21 cellular contexts compared by ENCODE assay signal in the genomic region with DNA sequence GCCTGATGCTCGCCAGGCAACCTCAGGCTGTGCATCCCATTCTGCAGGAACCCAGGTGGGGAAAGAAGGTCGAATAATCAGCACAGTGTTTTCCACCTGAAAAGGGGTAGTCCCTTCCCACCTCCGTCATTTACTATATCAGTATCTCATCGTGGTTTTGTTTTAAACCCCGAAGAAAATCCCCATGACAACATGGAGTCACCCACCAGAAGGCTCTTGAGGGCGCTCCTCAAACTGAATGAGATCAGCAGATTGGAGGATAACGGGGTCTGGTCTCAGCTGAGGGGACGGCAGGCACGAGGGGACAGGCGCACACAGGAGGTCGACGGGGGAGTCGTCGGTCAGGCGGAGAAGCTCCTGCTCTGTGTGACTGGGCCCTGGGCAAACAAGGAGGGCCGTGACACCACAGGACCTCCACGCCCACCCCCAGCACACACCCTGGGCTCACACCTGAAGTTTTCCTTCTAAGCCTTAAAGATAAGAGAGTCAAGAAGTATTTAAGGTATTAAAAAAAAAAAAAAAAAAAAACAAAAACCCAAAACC. TPM values are rescaled to one million over a fixed set of nuclear protein-coding genes. Genes with fewer than 3 reads are reported as not detected.
DNase-seq lines count a peak whose midpoint lies in the region; ATAC-seq and TF ChIP-seq lines count a peak whose summit lies in the region.
"Had no signal": no experiment of that assay in that cellular context is flagged by ENCODE, and none has a peak within 500 bp of the region (broad histone marks: within the 10 kb centered on the region; RNA-seq: fewer than 3 reads in every experiment).

No MANE protein-coding gene starts in this region.

- POLR2A ChIA-PET in activated CD4-positive, alpha-beta memory T cell treated with anti-CD3 and anti-CD28 coated beads for 36 hours (lab: Charles Lee) = no interaction called here

- peak overlapping the region; percentile 88 for H3K27ac Mint-ChIP-seq in activated T-cell treated with anti-CD3 and anti-CD28 coated beads, Interleukin-2, amount 50 U/mL, for 24 hours
- H3K27ac Mint-ChIP-seq in activated CD4-positive, alpha-beta memory T cell treated with anti-CD3 and anti-CD28 coated beads for 36 hours = peak overlapping the region; percentile 74
- no peak overlapping the region for H3K27ac Mint-ChIP-seq in endothelial cell (ENCODE audit: unreplicated experiment)
- peak overlapping the region; percentile 58 for H3K27ac Mint-ChIP-seq in stimulated activated effector memory CD8-positive, alpha-beta T cell treated with anti-CD3 and anti-CD28 coated beads, Interleukin-12 subunit alpha, Interleukin-12 subunit beta, amount 100 ng/mL, for 72 hours

- H3K4me1 Mint-ChIP-seq in activated T-cell treated with anti-CD3 and anti-CD28 coated beads, Interleukin-2, amount 50 U/mL, for 24 hours (ENCODE audit: low read depth) = peaks cover 30% of the 10 kb centered on the region
- H3K4me1 Mint-ChIP-seq in activated CD4-positive, alpha-beta memory T cell treated with anti-CD3 and anti-CD28 coated beads for 36 hours (ENCODE audit: low read depth) = peaks cover 8% of the 10 kb centered on the region
- peaks cover 19% of the 10 kb centered on the region for H3K4me1 Mint-ChIP-seq in endothelial cell (ENCODE audit: unreplicated experiment)
- H3K4me1 Mint-ChIP-seq in stimulated activated effector memory CD8-positive, alpha-beta T cell treated with anti-CD3 and anti-CD28 coated beads, Interleukin-12 subunit alpha, Interleukin-12 subunit beta, amount 100 ng/mL, for 72 hours = peaks cover 27% of the 10 kb centered on the region

- H3K9me3 Mint-ChIP-seq in activated T-cell treated with anti-CD3 and anti-CD28 coated beads, Interleukin-2, amount 50 U/mL, for 24 hours = no peaks in the 10 kb centered on the region
- H3K9me3 Mint-ChIP-seq in activated CD4-positive, alpha-beta memory T cell treated with anti-CD3 and anti-CD28 coated beads for 36 hours = no peaks in the 10 kb centered on the region
- H3K9me3 Mint-ChIP-seq in endothelial cell (ENCODE audit: unreplicated experiment) = no peaks in the 10 kb centered on the region
- no peaks in the 10 kb centered on the region for H3K9me3 Mint-ChIP-seq in stimulated activated effector memory CD8-positive, alpha-beta T cell treated with anti-CD3 and anti-CD28 coated beads, Interleukin-12 subunit alpha, Interleukin-12 subunit beta, amount 100 ng/mL, for 72 hours

- DNase-seq in activated T-cell treated with anti-CD3 and anti-CD28 coated beads, Interleukin-2, amount 50 U/mL, for 24 hours = no peak
- no peak for DNase-seq in activated T-cell treated with anti-CD3 and anti-CD28 coated beads, Interleukin-2, amount 50 U/mL, for 1 hour
- DNase-seq in activated CD4-positive, alpha-beta memory T cell treated with anti-CD3 and anti-CD28 coated beads for 36 hours = no peak
- DNase-seq in endothelial cell (ENCODE audit: low spot score) = no peak
- no peak for DNase-seq in stimulated activated effector memory CD8-positive, alpha-beta T cell treated with anti-CD3 and anti-CD28 coated beads, Interleukin-12 subunit alpha, Interleukin-12 subunit beta, amount 100 ng/mL, for 72 hours (ENCODE audit: low spot score in 2 of 2)
- no peak for DNase-seq in RPMI8226
- DNase-seq: ACHN; Caco-2; DMS79; effector CD4-positive, alpha-beta T cell; erythroblast; GF-D8; H7; Kasumi-1; NCI-H1694 treated with DMSO at 0.1 percent for 48 hours; NCI-H2171; NCI-H524 treated with DMSO at 0.1 percent for 48 hours; stimulated activated CD4-positive, alpha-beta T cell treated with anti-CD3 and anti-CD28 coated beads, Interleukin-4, amount 100 ng/mL, for 1 hour; stomach had no signal

- H3K4me3 Mint-ChIP-seq in activated T-cell treated with anti-CD3 and anti-CD28 coated beads, Interleukin-2, amount 50 U/mL, for 24 hours = no peak overlapping the region
- no peak overlapping the region for H3K4me3 Mint-ChIP-seq in activated CD4-positive, alpha-beta memory T cell treated with anti-CD3 and anti-CD28 coated beads for 36 hours
- peak overlapping the region; percentile 80 for H3K4me3 Mint-ChIP-seq in endothelial cell (ENCODE audit: unreplicated experiment)
- no peak overlapping the region for H3K4me3 Mint-ChIP-seq in stimulated activated effector memory CD8-positive, alpha-beta T cell treated with anti-CD3 and anti-CD28 coated beads, Interleukin-12 subunit alpha, Interleukin-12 subunit beta, amount 100 ng/mL, for 72 hours

- peaks cover 98% of the 10 kb centered on the region for H3K36me3 Mint-ChIP-seq in activated T-cell treated with anti-CD3 and anti-CD28 coated beads, Interleukin-2, amount 50 U/mL, for 24 hours (ENCODE audit: low read depth)
- peaks cover 71% of the 10 kb centered on the region for H3K36me3 Mint-ChIP-seq in activated CD4-positive, alpha-beta memory T cell treated with anti-CD3 and anti-CD28 coated beads for 36 hours
- peaks cover 66% of the 10 kb centered on the region for H3K36me3 Mint-ChIP-seq in endothelial cell (ENCODE audit: low read depth, unreplicated experiment)
- peaks cover 92% of the 10 kb centered on the region for H3K36me3 Mint-ChIP-seq in stimulated activated effector memory CD8-positive, alpha-beta T cell treated with anti-CD3 and anti-CD28 coated beads, Interleukin-12 subunit alpha, Interleukin-12 subunit beta, amount 100 ng/mL, for 72 hours

- ATAC-seq in stimulated activated effector memory CD8-positive, alpha-beta T cell treated with anti-CD3 and anti-CD28 coated beads, Interleukin-12 subunit alpha, Interleukin-12 subunit beta, amount 100 ng/mL, for 72 hours = peak; percentile 39
- ATAC-seq in GM18502 (IDR thresholded peaks at IDR 0.05; ENCODE audit: poor library complexity, unreplicated experiment) (no peak), GM21447 (IDR thresholded peaks at IDR 0.05; ENCODE audit: unreplicated experiment) (no peak)

- TF ChIP-seq CTCF in endothelial cell (IDR thresholded peaks at IDR 0.05; ENCODE audit: unreplicated experiment) = no peak

- intact Hi-C loops in activated CD4-positive, alpha-beta memory T cell treated with anti-CD3 and anti-CD28 coated beads for 36 hours (cut with micrococcal nuclease) = no loop called here

- H3K27me3 Mint-ChIP-seq in activated T-cell treated with anti-CD3 and anti-CD28 coated beads, Interleukin-2, amount 50 U/mL, for 24 hours = no peaks in the 10 kb centered on the region
- no peaks in the 10 kb centered on the region for H3K27me3 Mint-ChIP-seq in activated CD4-positive, alpha-beta memory T cell treated with anti-CD3 and anti-CD28 coated beads for 36 hours
- no peaks in the 10 kb centered on the region for H3K27me3 Mint-ChIP-seq in endothelial cell (ENCODE audit: unreplicated experiment)

- CTCF ChIA-PET in activated CD4-positive, alpha-beta memory T cell treated with anti-CD3 and anti-CD28 coated beads for 36 hours (lab: Charles Lee) = interaction anchor here (1.3 kb wide), 1 partner anchor 44 kb away, joined by 3 read pairs; a partner anchor contains a TSS

RNA-seq across cellular contexts. Expression of a gene that starts 44.2 kb away (rescaled TPM):
- total RNA-seq in activated CD4-positive, alpha-beta memory T cell treated with anti-CD3 and anti-CD28 coated beads for 36 hours = 10 to 100 TPM; 61.9 to 62.6 TPM
- total RNA-seq in endothelial cell (ENCODE audit: unreplicated experiment) = 55.2 TPM

RNA-seq across cellular contexts. Expression of a gene that starts 51.3 kb away (rescaled TPM):
- total RNA-seq in activated CD4-positive, alpha-beta memory T cell treated with anti-CD3 and anti-CD28 coated beads for 36 hours = 100 to 1,000 TPM; 117 to 119 TPM
- 24.1 TPM for total RNA-seq in endothelial cell (ENCODE audit: unreplicated experiment)
